Comparison of ENCODE assay signal across 9 cellular contexts in genomic region chr6:26501482-26501986, GRCh38. TPM values are rescaled to one million over a fixed set of nuclear protein-coding genes. Genes with fewer than 3 reads are reported as not detected.
DNase-seq lines count a peak whose midpoint lies in the region; ATAC-seq and TF ChIP-seq lines count a peak whose summit lies in the region.
"Had no signal": no experiment of that assay in that cellular context is flagged by ENCODE, and none has a peak within 500 bp of the region (broad histone marks: within the 10 kb centered on the region; RNA-seq: fewer than 3 reads in every experiment).

No MANE protein-coding gene starts in this region.

- peak; percentile 73 for DNase-seq in Right ventricle myocardium inferior (ENCODE audit: missing footprints)
- DNase-seq in right atrium auricular region (ENCODE audit: low spot score): no peak
- DNase-seq in activated T-cell treated with anti-CD3 and anti-CD28 coated beads, Interleukin-2, amount 50 U/mL, for 48 hours: peak; percentile 44 to 56
- DNase-seq in trophoblast cell: peak in 1 of 2 donors; percentile 29
- no peak for DNase-seq in A172 (ENCODE audit: low spot score)
- DNase-seq in SW 1271 (lab: John Stamatoyannopoulos, UW): no peak

- 7 to 13% methylated on average over 4 to 20 of the region's 49 CpGs for whole genome bisulfite sequencing in gastroesophageal sphincter (ENCODE audit: low coverage in 1 of 2), 2 donors
- no CpG with 5 or more reads among the region's 49 CpGs for WGBS in trophoblast cell (ENCODE audit: extremely low coverage, insufficient coverage, insufficient read length)

- no peak overlapping the region for H4K12ac ChIP-seq in trophoblast cell (ENCODE audit: low read depth, low read length)

- H2BK5ac ChIP-seq in trophoblast cell (ENCODE audit: low read depth, low read length, poor library complexity): no peak overlapping the region

- H3K36me3 ChIP-seq in right atrium auricular region: no peaks in the 10 kb centered on the region
- no peaks in the 10 kb centered on the region for H3K36me3 ChIP-seq in gastroesophageal sphincter
- no peaks in the 10 kb centered on the region for H3K36me3 ChIP-seq in trophoblast cell (ENCODE audit: control insufficient read depth in 1 of 2, insufficient read depth in 2 of 2, low read length in 2 of 2)

- no peak overlapping the region for H4K8ac ChIP-seq in trophoblast cell (ENCODE audit: low read depth, low read length)

- H3K27ac ChIP-seq in right atrium auricular region: no peak overlapping the region
- H3K27ac ChIP-seq in gastroesophageal sphincter: no peak overlapping the region
- no peak overlapping the region for H3K27ac ChIP-seq in trophoblast cell (ENCODE audit: low read depth, low read length)

- H3K4me3 ChIP-seq in right atrium auricular region (peak overlapping the region in 1 of 2 donors; percentile 46), gastroesophageal sphincter (peak overlapping the region; percentile 1 to 43), trophoblast cell (ENCODE audit: low read depth, low read length) (peak overlapping the region; percentile 11)

- no peak for ATAC-seq in Right ventricle myocardium inferior
- ATAC-seq in gastroesophageal sphincter: no peak
- no peak for ATAC-seq in HG02884 (IDR thresholded peaks at IDR 0.05; ENCODE audit: unreplicated experiment)

- H3K23ac ChIP-seq in trophoblast cell (ENCODE audit: low read length): no peak overlapping the region

- TF ChIP-seq EP300 in gastroesophageal sphincter (IDR thresholded peaks at IDR 0.05): no peak

- H3K4ac ChIP-seq in trophoblast cell (ENCODE audit: low read depth, low read length): no peak overlapping the region

- intact Hi-C loops in Right ventricle myocardium inferior (cut with DNase I): no loop called here

- H3K9me3 ChIP-seq in right atrium auricular region: no peaks in the 10 kb centered on the region
- H3K9me3 ChIP-seq in gastroesophageal sphincter: no peaks in the 10 kb centered on the region
- H3K9me3 ChIP-seq in trophoblast cell (ENCODE audit: insufficient read depth, low read depth, low read length): peaks cover 3% of the 10 kb centered on the region

- peak overlapping the region; percentile 35 for H3K4me2 ChIP-seq in trophoblast cell (ENCODE audit: low read length)

- H4K91ac ChIP-seq in trophoblast cell (ENCODE audit: low read depth, low read length): no peak overlapping the region

- no peak overlapping the region for H2BK120ac ChIP-seq in trophoblast cell (ENCODE audit: insufficient read depth, low read length, poor library complexity)

- no peaks in the 10 kb centered on the region for H3K79me2 ChIP-seq in trophoblast cell (ENCODE audit: control insufficient read depth, insufficient read depth, low read length, poor library complexity)

- H3K27me3 ChIP-seq in right atrium auricular region (peaks cover 7% of the 10 kb centered on the region in 2 donors), gastroesophageal sphincter (peaks cover 53% of the 10 kb centered on the region), trophoblast cell (ENCODE audit: insufficient read depth, low read length) (peaks cover 15% of the 10 kb centered on the region)

- no peaks in the 10 kb centered on the region for H3K79me1 ChIP-seq in trophoblast cell (ENCODE audit: low read length)

- H3K4me1 ChIP-seq in right atrium auricular region (peaks cover 0 to 11% of the 10 kb centered on the region in 2 donors), gastroesophageal sphincter (peaks cover 0 to 12% (median 5%) of the 10 kb centered on the region in 3 donors), trophoblast cell (ENCODE audit: control insufficient read depth in 1 of 2, insufficient read depth in 2 of 2, low read length in 2 of 2) (peaks cover 5% of the 10 kb centered on the region in 2 experiments)

- TF ChIP-seq CTCF in right atrium auricular region (IDR thresholded peaks at IDR 0.05) (no peak), gastroesophageal sphincter (IDR thresholded peaks at IDR 0.05) (no peak)

- H3K14ac ChIP-seq in trophoblast cell (ENCODE audit: low read length): no peak overlapping the region

- peak overlapping the region; percentile 35 for H2AFZ ChIP-seq in trophoblast cell (ENCODE audit: insufficient read depth, low read length, poor library complexity)

- no peak overlapping the region for H2AK5ac ChIP-seq in trophoblast cell (ENCODE audit: low read length)

- H3K9ac ChIP-seq in trophoblast cell (ENCODE audit: low read length): no peak overlapping the region

- H2BK12ac ChIP-seq in trophoblast cell (ENCODE audit: low read length): no peak overlapping the region

- no peak for TF ChIP-seq POLR2A in gastroesophageal sphincter (IDR thresholded peaks at IDR 0.05)

- H3K18ac ChIP-seq in trophoblast cell (ENCODE audit: low read length): no peak overlapping the region

RNA-seq across cellular contexts. Expression of gene BTN1A1, which starts 1.4 kb away (rescaled TPM):
- total RNA-seq in Right ventricle myocardium inferior (not detected), right atrium auricular region (not detected), gastroesophageal sphincter (not detected)
- 0.01 TPM in 1 of 2 replicates, not detected in the other for polyA plus RNA-seq in trophoblast cell (2013)
- not detected in 2 replicates for total RNA-seq in A172 (2014; rRNA removed; shearing (Covaris generic))
- total RNA-seq: Daoy had no signal

RNA-seq across cellular contexts. Expression of gene HMGN4, which starts 36.6 kb away (rescaled TPM):
- total RNA-seq in Right ventricle myocardium inferior: 29.0 TPM
- 10 to 100 TPM; 36.1 to 52.5 TPM for total RNA-seq in right atrium auricular region
- total RNA-seq in gastroesophageal sphincter: 100 to 1,000 TPM in 1 of 4 donors, 10 to 100 TPM in 3; 80.5 to 121 (median 91.6) TPM
- polyA plus RNA-seq in trophoblast cell (2013): 24.2 and 24.8 TPM in 2 replicates
- 101 and 106 TPM in 2 replicates for total RNA-seq in A172 (2014; rRNA removed; shearing (Covaris generic))

RNA-seq across cellular contexts. Expression of gene BTN2A1, which starts 43.8 kb away (rescaled TPM):
- total RNA-seq in Right ventricle myocardium inferior (14.5 TPM), right atrium auricular region (10 to 100 TPM in 1 of 2 donors, 1 to 10 TPM in 1; 7.6 to 13.9 TPM), gastroesophageal sphincter (10 to 100 TPM; 14.7 to 23.9 (median 18.2) TPM)
- 10.4 and 10.6 TPM in 2 replicates for polyA plus RNA-seq in trophoblast cell (2013)
- total RNA-seq in A172 (2014; rRNA removed; shearing (Covaris generic)): 6.2 and 10.9 TPM in 2 replicates

Comparison
In these comparisons a context has a peak if more than half of its experiments do, and no peak if none do; other contexts are left out.
1. DNase-seq: peak in Right ventricle myocardium inferior (single experiment) and activated T-cell treated with anti-CD3 and anti-CD28 coated beads, Interleukin-2, amount 50 U/mL, for 48 hours (2 of 2); none in right atrium auricular region (single experiment), A172 (single experiment) and SW 1271 (0 of 2).